20 cellular contexts compared by ENCODE assay signal in genomic region chr2:15874311-15874710, GRCh38.
DNase-seq lines count a peak whose midpoint lies in the region; ATAC-seq, FAIRE-seq and TF ChIP-seq lines count a peak whose summit lies in the region.
"Had no signal": no experiment of that assay in that cellular context is flagged by ENCODE, and none has a peak within 500 bp of the region (broad histone marks: within the 10 kb centered on the region; RNA-seq: fewer than 3 reads in every experiment).

No MANE protein-coding gene starts in this region.

- H3K27ac ChIP-seq in esophagus squamous epithelium, result no peak overlapping the region
- H3K27ac ChIP-seq: BLaER1, GM23248 had no signal

- WGBS in esophagus squamous epithelium, 2 donors, result 41 to 66% methylated on average over 2 of the region's 2 CpGs

- H3K4me1 ChIP-seq in Caco-2 (peaks cover 17% of the 10 kb centered on the region), esophagus squamous epithelium (no peaks in the 10 kb centered on the region)
- H3K4me1 ChIP-seq: BLaER1 had no signal

- intact Hi-C loops in Caco-2 (cut with micrococcal nuclease; ENCODE audit: unreplicated experiment) (no loop called here), esophagus squamous epithelium (cut with DNase I) (no loop called here)

- H3K9me3 ChIP-seq in Caco-2 (peaks cover 8% of the 10 kb centered on the region), esophagus squamous epithelium (no peaks in the 10 kb centered on the region)

- TF ChIP-seq CTCF in Caco-2 (IDR thresholded peaks at IDR 0.05; ENCODE audit: insufficient read depth in 1 of 2, low read depth in 1 of 2, low read length in 1 of 2, severe bottlenecking in 1 of 2, unreplicated experiment in 1 of 2), result no peak
- no peak for TF ChIP-seq CTCF in bronchial epithelial cell (IDR thresholded peaks at IDR 0.05; ENCODE audit: insufficient read depth, low read length, severe bottlenecking)
- no peak for TF ChIP-seq CTCF in nephron progenitor cell (IDR thresholded peaks at IDR 0.05)
- no peak for TF ChIP-seq CTCF in esophagus squamous epithelium (IDR thresholded peaks at IDR 0.05)

- no TSS peak for BruUV-seq in Caco-2 (replicated peaks; lab: Mats Ljungman, UMichigan)

- H3K4me1 Mint-ChIP-seq in Caco-2 (ENCODE audit: low read depth, unreplicated experiment), result peaks cover 8% of the 10 kb centered on the region
- H3K4me1 Mint-ChIP-seq in nephron progenitor cell, result peaks cover 12% of the 10 kb centered on the region

- H3K27me3 Mint-ChIP-seq in Caco-2 (ENCODE audit: insufficient read depth, unreplicated experiment) (no peaks in the 10 kb centered on the region), nephron progenitor cell (ENCODE audit: low read depth, poor library complexity) (no peaks in the 10 kb centered on the region)

- TF ChIP-seq POLR2A in esophagus squamous epithelium (IDR thresholded peaks at IDR 0.05), result no peak

- H3K4me3 Mint-ChIP-seq in Caco-2 (ENCODE audit: unreplicated experiment), result no peak overlapping the region
- H3K4me3 Mint-ChIP-seq in nephron progenitor cell, result no peak overlapping the region
- H3K4me3 Mint-ChIP-seq: CD8-positive, alpha-beta T cell had no signal

- no peak for DNase-seq in Caco-2
- peak; percentile 65 for DNase-seq in bronchial epithelial cell (ENCODE audit: low read depth)
- DNase-seq in iPS-NIHi7 (ENCODE audit: extremely low spot score), result peak; percentile 31
- no peak for DNase-seq in nephron progenitor cell
- DNase-seq in NCI-H2107 (lab: John Stamatoyannopoulos, UW), result no peak
- no peak for DNase-seq in esophagus squamous epithelium (lab: John Stamatoyannopoulos, UW)
- DNase-seq: CD8-positive, alpha-beta T cell; DMS79 treated with DMSO at 0.1 percent for 48 hours; GM23248; Karpas-422; MM.1S; NCI-H1092 treated with DMSO at 0.1 percent for 48 hours; NCI-H345; NK-92 treated with Interleukin-12 subunit alpha and Interleukin-12 subunit beta, amount 100 ng/mL, for 24 hours; OCI-M1; SHP77 treated with DMSO at 0.1 percent for 48 hours had no signal

- H3K36me3 ChIP-seq in Caco-2 (ENCODE audit: control insufficient read depth, insufficient read depth, low read length) (no peaks in the 10 kb centered on the region), bronchial epithelial cell (ENCODE audit: control insufficient read depth, insufficient read depth, low read length) (no peaks in the 10 kb centered on the region), esophagus squamous epithelium (no peaks in the 10 kb centered on the region)
- H3K36me3 ChIP-seq: BLaER1 had no signal

- CTCF ChIA-PET in Caco-2 (lab: Charles Lee), result no interaction called here

- H3K4me3 ChIP-seq in Caco-2 (ENCODE audit: low read depth, low read length) (no peak overlapping the region), bronchial epithelial cell (ENCODE audit: low read depth, low read length) (no peak overlapping the region), esophagus squamous epithelium (no peak overlapping the region)
- H3K4me3 ChIP-seq: BLaER1, GM23248 had no signal

- H3K27ac Mint-ChIP-seq in Caco-2 (ENCODE audit: unreplicated experiment) (peak overlapping the region; percentile 19), nephron progenitor cell (peak overlapping the region; percentile 16)
- H3K27ac Mint-ChIP-seq: CD8-positive, alpha-beta T cell had no signal

- FAIRE-seq in bronchial epithelial cell (lab: Jason Lieb, UNC), result no peak
- FAIRE-seq: G401.6 had no signal

- ATAC-seq in HG03469 (IDR thresholded peaks at IDR 0.05; ENCODE audit: unreplicated experiment) (no peak), HG02840 (IDR thresholded peaks at IDR 0.05; ENCODE audit: low FRiP score, unreplicated experiment) (no peak)
- ATAC-seq: CD8-positive, alpha-beta T cell had no signal

- POLR2A ChIA-PET in Caco-2 (lab: Charles Lee), result no interaction called here

- H3K27me3 ChIP-seq in Caco-2 (replicated peaks; ENCODE audit: control insufficient read depth, insufficient read depth, low read length) (no peaks in the 10 kb centered on the region), bronchial epithelial cell (ENCODE audit: control insufficient read depth, insufficient read depth, low read length) (no peaks in the 10 kb centered on the region), esophagus squamous epithelium (no peaks in the 10 kb centered on the region)
- H3K27me3 ChIP-seq: BLaER1 had no signal

- H3K9me3 Mint-ChIP-seq in Caco-2 (ENCODE audit: unreplicated experiment), result peaks cover 11% of the 10 kb centered on the region
- H3K9me3 Mint-ChIP-seq in nephron progenitor cell, result peaks cover 28% of the 10 kb centered on the region

- H3K36me3 Mint-ChIP-seq in Caco-2 (ENCODE audit: insufficient read depth, unreplicated experiment) (no peaks in the 10 kb centered on the region), nephron progenitor cell (ENCODE audit: low read depth) (peaks cover 13% of the 10 kb centered on the region)
- H3K36me3 Mint-ChIP-seq: CD8-positive, alpha-beta T cell had no signal

Comparison
In these comparisons a context has a peak if more than half of its experiments do, and no peak if none do; other contexts are left out.
1. DNase-seq: peak in bronchial epithelial cell (single experiment) and iPS-NIHi7 (single experiment); none in Caco-2 (0 of 2), nephron progenitor cell (single experiment), NCI-H2107 (single experiment) and esophagus squamous epithelium (single experiment).